ENCODE assay signal across 14 cellular contexts in the genomic region with DNA sequence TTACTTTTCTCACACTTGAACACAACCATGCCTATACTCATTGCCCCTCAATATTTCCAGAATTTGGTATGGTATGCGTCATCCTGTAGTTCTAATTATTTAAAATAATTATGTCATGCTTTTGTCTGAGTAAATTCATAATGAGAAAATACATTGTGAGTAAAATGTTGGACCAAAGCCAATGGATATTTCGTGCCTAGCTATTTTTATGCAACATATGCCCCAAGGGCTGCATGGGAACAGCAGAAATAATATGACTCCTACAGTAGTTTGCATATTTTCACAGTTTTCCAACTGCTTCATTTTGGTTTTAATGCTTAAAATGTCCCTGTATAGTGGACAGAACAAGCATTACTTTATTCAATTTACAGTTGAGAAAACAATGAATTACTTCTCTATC.
DNase-seq lines count a peak whose midpoint lies in the region; ATAC-seq and TF ChIP-seq lines count a peak whose summit lies in the region.
"Had no signal": no experiment of that assay in that cellular context is flagged by ENCODE, and none has a peak within 500 bp of the region (broad histone marks: within the 10 kb centered on the region; RNA-seq: fewer than 3 reads in every experiment).

No MANE protein-coding gene starts in this region.

- no peaks in the 10 kb centered on the region for H3K4me1 ChIP-seq in hepatocyte (ENCODE audit: insufficient read depth)
- no peaks in the 10 kb centered on the region for H3K4me1 ChIP-seq in PC-3 (ENCODE audit: insufficient read depth, low read length)

- BruUV-seq in PC-3 (replicated peaks; lab: Mats Ljungman, UMichigan): no TSS peak

- 83% methylated on average over 2 of the region's 2 CpGs for WGBS in hepatocyte (ENCODE audit: low lambda C conversion rate, missing lambda C conversion rate)

- no peak for TF ChIP-seq CTCF in astrocyte of the cerebellum (IDR thresholded peaks at IDR 0.05; ENCODE audit: low read depth, low read length, missing control alignments)
- TF ChIP-seq CTCF in hepatocyte (IDR thresholded peaks at IDR 0.05; ENCODE audit: poor library complexity): no peak
- TF ChIP-seq CTCF in PC-3 (conservative IDR thresholded peaks at IDR 0.05; ENCODE audit: low read depth, low read length): no peak

- no peaks in the 10 kb centered on the region for H4K20me1 ChIP-seq in hepatocyte (ENCODE audit: insufficient read depth, poor library complexity, severe bottlenecking)
- H4K20me1 ChIP-seq in PC-3 (ENCODE audit: low read length): no peaks in the 10 kb centered on the region

- H3K4me2 ChIP-seq in hepatocyte (no peak overlapping the region), PC-3 (ENCODE audit: low read length) (no peak overlapping the region)

- in situ Hi-C loops in astrocyte of the cerebellum (cut with HindIII; ENCODE audit: low sequenced_read_pairs): no loop called here

- no peak overlapping the region for H2AFZ ChIP-seq in hepatocyte
- H2AFZ ChIP-seq in PC-3 (ENCODE audit: low read length): no peak overlapping the region

- H3K27me3 Mint-ChIP-seq in activated T-cell treated with anti-CD3 and anti-CD28 coated beads, Interleukin-2, amount 50 U/mL, for 4 hours (ENCODE audit: low read depth): no peaks in the 10 kb centered on the region

- no peak for ATAC-seq in GM18907 (IDR thresholded peaks at IDR 0.05; ENCODE audit: unreplicated experiment)
- no peak for ATAC-seq in activated T-cell treated with anti-CD3 and anti-CD28 coated beads, Interleukin-2, amount 50 U/mL, for 4 hours
- ATAC-seq in PC-3: no peak
- ATAC-seq: Panc1, Right ventricle myocardium inferior had no signal

- no peaks in the 10 kb centered on the region for H3K4me1 Mint-ChIP-seq in activated T-cell treated with anti-CD3 and anti-CD28 coated beads, Interleukin-2, amount 50 U/mL, for 4 hours (ENCODE audit: low read depth)

- intact Hi-C loops in PC-3 (cut with micrococcal nuclease): no loop called here

- DNase-seq in NCI-H69 (lab: John Stamatoyannopoulos, UW) (peak; percentile 13), astrocyte of the cerebellum (ENCODE audit: low read depth) (peak; percentile 1), hepatocyte (ENCODE audit: low spot score) (peak; percentile 6), hippocampal formation (lab: John Stamatoyannopoulos, UW) (no peak), PC-3 (no peak)
- no peak for DNase-seq in activated T-cell treated with anti-CD3 and anti-CD28 coated beads, Interleukin-2, amount 50 U/mL, for 4 hours
- DNase-seq: HFFc6, KBM-7, NCI-H1436 treated with DMSO at 0.1 percent for 48 hours, NCI-H2081 treated with DMSO at 0.1 percent for 48 hours, NCI-H510A treated with DMSO at 0.1 percent for 48 hours had no signal

- H3K36me3 ChIP-seq in hepatocyte (replicated peaks; ENCODE audit: insufficient read depth, low read depth): no peaks in the 10 kb centered on the region
- H3K36me3 ChIP-seq in PC-3 (ENCODE audit: low read depth, low read length): no peaks in the 10 kb centered on the region

- H3K79me2 ChIP-seq in hepatocyte: no peaks in the 10 kb centered on the region
- no peaks in the 10 kb centered on the region for H3K79me2 ChIP-seq in PC-3 (ENCODE audit: low read length)

- H3K9me3 ChIP-seq in hepatocyte (ENCODE audit: low read depth) (no peaks in the 10 kb centered on the region), PC-3 (ENCODE audit: low read length) (no peaks in the 10 kb centered on the region)

- no peaks in the 10 kb centered on the region for H3F3A ChIP-seq in PC-3 (ENCODE audit: low read length, unreplicated experiment)

- no peaks in the 10 kb centered on the region for H3K36me3 Mint-ChIP-seq in activated T-cell treated with anti-CD3 and anti-CD28 coated beads, Interleukin-2, amount 50 U/mL, for 4 hours (ENCODE audit: insufficient read depth)

- CTCF ChIA-PET in PC-3 (lab: Charles Lee): no interaction called here

- H3K27ac ChIP-seq in hepatocyte (no peak overlapping the region), PC-3 (ENCODE audit: low read length) (no peak overlapping the region)

- H3K4me3 Mint-ChIP-seq in activated T-cell treated with anti-CD3 and anti-CD28 coated beads, Interleukin-2, amount 50 U/mL, for 4 hours: no peak overlapping the region
- H3K4me3 Mint-ChIP-seq: HFFc6 had no signal

- H3K27me3 ChIP-seq in hepatocyte (no peaks in the 10 kb centered on the region), PC-3 (ENCODE audit: low read length) (no peaks in the 10 kb centered on the region)

- H3K9ac ChIP-seq in PC-3 (ENCODE audit: low read length): no peak overlapping the region

- H3K9me2 ChIP-seq in hepatocyte (replicated peaks; ENCODE audit: insufficient read depth) (no peaks in the 10 kb centered on the region), PC-3 (replicated peaks; ENCODE audit: low read length) (no peaks in the 10 kb centered on the region)

- POLR2A ChIA-PET in PC-3 (lab: Charles Lee; ENCODE audit: unreplicated experiment): no interaction called here

- H3K4me3 ChIP-seq in astrocyte of the cerebellum (ENCODE audit: low read depth, low read length): no peak overlapping the region
- no peak overlapping the region for H3K4me3 ChIP-seq in hepatocyte
- H3K4me3 ChIP-seq in PC-3 (ENCODE audit: low read length): no peak overlapping the region

- peaks cover 20% of the 10 kb centered on the region for H3K9me3 Mint-ChIP-seq in activated T-cell treated with anti-CD3 and anti-CD28 coated beads, Interleukin-2, amount 50 U/mL, for 4 hours

Comparison
In these comparisons a context has a peak if more than half of its experiments do, and no peak if none do; other contexts are left out.
1. DNase-seq: peak in NCI-H69 (single experiment), astrocyte of the cerebellum (single experiment) and hepatocyte (single experiment); none in hippocampal formation (0 of 2), activated T-cell treated with anti-CD3 and anti-CD28 coated beads, Interleukin-2, amount 50 U/mL, for 4 hours (single experiment) and PC-3 (single experiment).